ENCODE assay signal across 16 cellular contexts in the genomic region with DNA sequence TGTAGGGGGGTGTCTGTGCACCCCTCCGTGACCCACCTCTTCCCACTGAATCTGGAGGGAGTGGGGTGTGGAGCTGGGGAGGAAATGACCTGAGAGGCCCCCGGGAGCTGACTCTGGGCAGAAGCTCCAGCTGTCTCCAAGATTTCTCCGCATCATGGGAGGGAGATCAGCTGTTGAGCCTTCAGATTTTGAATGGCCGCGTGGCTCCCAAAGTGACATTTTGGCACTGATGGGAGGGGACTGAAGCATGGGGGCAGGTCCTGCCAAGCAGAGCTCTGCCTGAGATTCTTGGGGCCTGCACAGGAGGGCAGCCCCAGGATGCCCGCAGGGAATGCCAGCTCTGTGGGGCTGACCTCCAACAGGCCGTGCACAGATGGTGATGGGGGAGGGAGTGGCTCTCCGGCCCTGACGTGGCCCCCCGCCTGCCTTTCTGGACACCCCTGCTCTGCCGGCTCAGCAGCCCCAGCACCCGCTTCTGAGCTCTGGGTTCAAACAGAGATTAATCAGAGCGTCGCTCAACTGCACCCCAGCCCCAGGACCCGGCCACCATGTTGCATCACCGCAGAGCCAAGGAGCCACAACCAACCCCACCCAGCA. TPM values are rescaled to one million over a fixed set of nuclear protein-coding genes. Genes with fewer than 3 reads are reported as not detected.
DNase-seq lines count a peak whose midpoint lies in the region; ATAC-seq and TF ChIP-seq lines count a peak whose summit lies in the region.
"Had no signal": no experiment of that assay in that cellular context is flagged by ENCODE, and none has a peak within 500 bp of the region (broad histone marks: within the 10 kb centered on the region; RNA-seq: fewer than 3 reads in every experiment).

No MANE protein-coding gene starts in this region.

- peaks cover 27 to 74% (median 69%) of the 10 kb centered on the region in 10 experiments for H3K4me1 ChIP-seq in BLaER1 treated with 17β-estradiol and CSF1 and Interleukin-3, amounts not matched to agents 10 nM and 100 nM
- no peaks in the 10 kb centered on the region for H3K4me1 ChIP-seq in osteoblast (ENCODE audit: insufficient read depth, low read length)
- H3K4me1 ChIP-seq: BE2C had no signal

- peak overlapping the region in 8 of 11 experiments; percentile 64 to 82 (median 70); a peak in 17 of 22 replicates for H3K27ac ChIP-seq in BLaER1 treated with 17β-estradiol and CSF1 and Interleukin-3, amounts not matched to agents 10 nM and 100 nM
- peak overlapping the region; percentile 19; the same call in 1 of the 2 replicates for H3K27ac ChIP-seq in WERI-Rb-1
- H3K27ac ChIP-seq in osteoblast (ENCODE audit: low read depth, low read length), result no peak overlapping the region
- H3K27ac ChIP-seq: KMS-11 had no signal

- H3K79me2 ChIP-seq in osteoblast (ENCODE audit: insufficient read depth, low read length), result no peaks in the 10 kb centered on the region

- no peaks in the 10 kb centered on the region for H3K9me3 ChIP-seq in BLaER1 treated with 17β-estradiol and CSF1 and Interleukin-3, amounts not matched to agents 10 nM and 100 nM (replicated peaks in 1 of 11)
- H3K9me3 ChIP-seq in WERI-Rb-1 (ENCODE audit: severe bottlenecking) (no peaks in the 10 kb centered on the region), osteoblast (ENCODE audit: low read depth, low read length) (no peaks in the 10 kb centered on the region)
- H3K9me3 ChIP-seq: BE2C had no signal

- H3K4me2 ChIP-seq in BLaER1 treated with 17β-estradiol and CSF1 and Interleukin-3, amounts not matched to agents 10 nM and 100 nM, result peak overlapping the region; percentile 78 to 97 (median 89)
- no peak overlapping the region for H3K4me2 ChIP-seq in osteoblast (ENCODE audit: insufficient read depth, low read length)
- H3K4me2 ChIP-seq: KMS-11 had no signal

- peak; percentile 30 for DNase-seq in 8988T
- peak; percentile 61 for DNase-seq in WERI-Rb-1
- DNase-seq in osteoblast (ENCODE audit: insufficient read length, low spot score, missing footprints), result peak; percentile 83
- no peak for DNase-seq in omental fat pad (ENCODE audit: low spot score)
- no peak for DNase-seq in NOMO-1 treated with dmso at 0.1 percent for 144 hours (lab: John Stamatoyannopoulos, UW; ENCODE audit: unreplicated experiment)
- DNase-seq: DMS153, DND-41, GDM1, GOT3, HCEC 1CT, IMR-90 had no signal

- no peaks in the 10 kb centered on the region for H3K36me3 ChIP-seq in BLaER1 treated with 17β-estradiol and CSF1 and Interleukin-3, amounts not matched to agents 10 nM and 100 nM
- no peaks in the 10 kb centered on the region for H3K36me3 ChIP-seq in WERI-Rb-1
- H3K36me3 ChIP-seq in osteoblast (ENCODE audit: insufficient read depth, low read length), result no peaks in the 10 kb centered on the region
- H3K36me3 ChIP-seq: BE2C had no signal

- peaks cover 4 to 76% (median 19%) of the 10 kb centered on the region in 11 experiments; a peak in 15 of 22 replicates for H3K27me3 ChIP-seq in BLaER1 treated with 17β-estradiol and CSF1 and Interleukin-3, amounts not matched to agents 10 nM and 100 nM
- H3K27me3 ChIP-seq in WERI-Rb-1 (ENCODE audit: insufficient read depth, low read depth, severe bottlenecking), result no peaks in the 10 kb centered on the region
- peaks cover 29% of the 10 kb centered on the region for H3K27me3 ChIP-seq in osteoblast (ENCODE audit: insufficient read depth, low read length)

- ATAC-seq in omental fat pad (ENCODE audit: low FRiP score) (no peak), GM19351 (IDR thresholded peaks at IDR 0.05; ENCODE audit: unreplicated experiment) (no peak)

- TF ChIP-seq CTCF in WERI-Rb-1 (IDR thresholded peaks at IDR 0.05; ENCODE audit: low read depth, low read length) (no peak), osteoblast (IDR thresholded peaks at IDR 0.05; ENCODE audit: extremely low read depth, low read depth, low read length) (no peak), omental fat pad (IDR thresholded peaks at IDR 0.05) (no peak)

- H3K9ac ChIP-seq in BLaER1 treated with 17β-estradiol and CSF1 and Interleukin-3, amounts not matched to agents 10 nM and 100 nM, result peak overlapping the region in 6 of 11 experiments; percentile 38 to 68 (median 63); a peak in 11 of 22 replicates
- H3K9ac ChIP-seq: KMS-11 had no signal

- no peaks in the 10 kb centered on the region for H4K20me1 ChIP-seq in BLaER1 treated with 17β-estradiol and CSF1 and Interleukin-3, amounts not matched to agents 10 nM and 100 nM
- no peaks in the 10 kb centered on the region for H4K20me1 ChIP-seq in osteoblast (ENCODE audit: insufficient read depth, low read length)

- no peak overlapping the region for H2AFZ ChIP-seq in osteoblast (ENCODE audit: low read length)

- H3K4me3 ChIP-seq in BLaER1 treated with 17β-estradiol and CSF1 and Interleukin-3, amounts not matched to agents 10 nM and 100 nM, result peak overlapping the region in 1 of 10 experiments; percentile 49; a peak in 3 of 20 replicates
- H3K4me3 ChIP-seq in WERI-Rb-1 (ENCODE audit: low read depth, low read length), result peak overlapping the region; percentile 11; the same call in 1 of the 2 replicates
- no peak overlapping the region for H3K4me3 ChIP-seq in osteoblast (ENCODE audit: insufficient read depth, low read length)

RNA-seq across cellular contexts. Expression of a gene that starts 25.3 kb away (rescaled TPM):
- 37.1 and 49.2 TPM in 2 replicates for total RNA-seq in osteoblast
- 10 to 100 TPM; 50.9 to 94.9 (median 72.5) TPM for total RNA-seq in omental fat pad

RNA-seq across cellular contexts. Expression of a gene that starts 28.2 kb away (rescaled TPM):
- total RNA-seq in osteoblast (not detected in 2 replicates), omental fat pad (1 to 10 TPM in 1 of 4 donors, not detected in 3; 1.2 TPM)
- total RNA-seq: HT-29, IMR-90 had no signal

RNA-seq across cellular contexts. Expression of a gene that starts 43.6 kb away (rescaled TPM):
- total RNA-seq in osteoblast (not detected in 2 replicates), omental fat pad (10 to 100 TPM; 20.8 to 86.2 (median 31.4) TPM)
- total RNA-seq: HT-29, IMR-90 had no signal

RNA-seq across cellular contexts. Expression of a gene that starts 49.4 kb away (rescaled TPM):
- total RNA-seq in osteoblast, result under 0.01 and 0.29 TPM in 2 replicates
- 10 to 100 TPM in 1 of 4 donors, 1 to 10 TPM in 3; 1.5 to 14.2 (median 1.9) TPM for total RNA-seq in omental fat pad

RNA-seq across cellular contexts. Expression of a gene that starts 54.1 kb away (rescaled TPM):
- not detected in 2 replicates for total RNA-seq in osteoblast
- total RNA-seq in omental fat pad, result 100 to 1,000 TPM in 1 of 4 donors, 10 to 100 TPM in 3; 10.1 to 112 (median 42.0) TPM
- total RNA-seq: HT-29, IMR-90 had no signal

Comparison
In these comparisons a context has a peak if more than half of its experiments do, and no peak if none do; other contexts are left out.
1. DNase-seq: peak in 8988T (single experiment), WERI-Rb-1 (single experiment) and osteoblast (single experiment); none in omental fat pad (single experiment) and NOMO-1 treated with dmso at 0.1 percent for 144 hours (single experiment).
2. RNA of a gene that starts 43.6 kb away (total RNA-seq): 20.8 to 86.2 TPM in omental fat pad; not detected in osteoblast; every median in the first group is over 10 times any median in the second.